In the genomic region with DNA sequence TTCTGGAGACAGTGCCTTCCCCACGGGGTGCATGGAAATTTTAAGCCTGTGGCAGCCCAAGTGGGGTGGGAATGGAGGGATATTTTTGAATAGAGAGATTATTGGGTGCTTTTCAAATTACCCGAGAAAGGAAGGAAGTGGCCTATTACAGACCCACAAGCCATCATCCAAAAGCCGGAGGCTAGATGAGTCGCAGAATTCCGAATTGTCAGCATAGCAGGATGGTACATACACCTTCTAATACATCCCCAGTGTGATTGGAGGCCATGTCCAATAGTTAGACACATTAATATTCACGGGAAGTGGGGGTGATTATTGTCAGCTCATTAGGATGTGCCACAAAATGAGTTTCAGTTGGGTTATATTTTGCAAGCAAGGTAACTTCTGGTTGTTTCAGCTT, we compare ENCODE assay signal across 33 cellular contexts.
"Had no signal": no experiment of that assay in that cellular context is flagged by ENCODE, and none has a peak within 500 bp of the region (broad histone marks: within the 10 kb centered on the region; RNA-seq: fewer than 3 reads in every experiment).

No MANE protein-coding gene starts in this region.

- H3K27me3 ChIP-seq: ascending aorta, cardiac muscle cell, SJSA1 had no signal

- H3K9me3 ChIP-seq: ascending aorta, SJSA1, SK-N-SH had no signal

- H3K4me2 ChIP-seq: SK-N-SH had no signal

- H3K9ac ChIP-seq: SK-N-SH had no signal

- ATAC-seq: activated CD4-positive, alpha-beta T cell treated with anti-CD3 and anti-CD28 coated beads for 36 hours; activated CD4-positive, CD25-positive, alpha-beta regulatory T cell treated with anti-CD3 and anti-CD28 coated beads, Interleukin-2, amount 50 U/mL, for 24 hours; activated CD8-positive, alpha-beta T cell treated with anti-CD3 and anti-CD28 coated beads, Interleukin-2, amount 10 ng/mL, durations not matched to agents 7 days and 5 days; Panc1; WTC11 had no signal

- H3K4me1 ChIP-seq: ascending aorta, SJSA1 had no signal

- H3K36me3 ChIP-seq: SJSA1 had no signal

- H3K9me3 Mint-ChIP-seq: activated naive CD4-positive, alpha-beta T cell treated with anti-CD3 and anti-CD28 coated beads, Interleukin-2, amount 50 U/mL, for 24 hours; activated naive CD8-positive, alpha-beta T cell treated with anti-CD3 and anti-CD28 coated beads, Interleukin-2, amount 10 ng/mL, durations not matched to agents 7 days and 5 days; activated T-helper 2 cell treated with anti-CD3 and anti-CD28 coated beads, Interferon-gamma antibody, Interleukin-2, Interleukin-4, amounts not matched to agents 10 μg/mL and 5 μg/mL and 100 μg/mL, durations not matched to agents 14 hours and 24 hours and 36 hours; central memory CD8-positive, alpha-beta T cell; T-helper 1 cell treated with Interleukin-12 subunit alpha and Interleukin-12 subunit beta and Interleukin-4 antibody, amounts not matched to agents 30 μg/mL and 1 μg/mL, for 36 hours; T-helper 2 cell treated with Interferon-gamma antibody and Interleukin-4, amounts not matched to agents 5 μg/mL and 100 μg/mL, for 36 hours had no signal

- H3K4me1 Mint-ChIP-seq: activated CD4-positive, alpha-beta T cell treated with anti-CD3 and anti-CD28 coated beads for 36 hours; activated CD4-positive, alpha-beta T cell treated with anti-CD3 and anti-CD28 coated beads, Interleukin-2, amount 10 ng/mL, durations not matched to agents 7 days and 5 days; activated naive CD4-positive, alpha-beta T cell treated with anti-CD3 and anti-CD28 coated beads, Interleukin-2, amount 50 U/mL, for 24 hours; activated naive CD8-positive, alpha-beta T cell treated with anti-CD3 and anti-CD28 coated beads, Interleukin-2, amount 10 ng/mL, durations not matched to agents 7 days and 5 days; central memory CD8-positive, alpha-beta T cell had no signal

- H3K27ac Mint-ChIP-seq: activated CD4-positive, alpha-beta T cell treated with anti-CD3 and anti-CD28 coated beads for 36 hours; activated CD4-positive, alpha-beta T cell treated with anti-CD3 and anti-CD28 coated beads, Interleukin-2, amount 10 ng/mL, durations not matched to agents 7 days and 5 days; activated CD8-positive, alpha-beta T cell treated with anti-CD3 and anti-CD28 coated beads, Interleukin-2, amount 10 ng/mL, durations not matched to agents 7 days and 5 days; activated naive CD4-positive, alpha-beta T cell treated with anti-CD3 and anti-CD28 coated beads, Interleukin-2, amount 50 U/mL, for 24 hours; activated naive CD8-positive, alpha-beta T cell treated with anti-CD3 and anti-CD28 coated beads, Interleukin-2, amount 10 ng/mL, durations not matched to agents 7 days and 5 days; activated T-cell treated with anti-CD3 and anti-CD28 coated beads, Interleukin-2, amount 50 U/mL, for 24 hours; activated T-helper 2 cell treated with anti-CD3 and anti-CD28 coated beads, Interferon-gamma antibody, Interleukin-2, Interleukin-4, amounts not matched to agents 10 μg/mL and 5 μg/mL and 100 μg/mL, durations not matched to agents 14 hours and 24 hours and 36 hours; T-helper 1 cell treated with Interleukin-12 subunit alpha and Interleukin-12 subunit beta and Interleukin-4 antibody, amounts not matched to agents 30 μg/mL and 1 μg/mL, for 36 hours; T-helper 2 cell treated with Interferon-gamma antibody and Interleukin-4, amounts not matched to agents 5 μg/mL and 100 μg/mL, for 36 hours; WTC11 had no signal

- DNase-seq: activated CD4-positive, alpha-beta T cell treated with anti-CD3 and anti-CD28 coated beads for 36 hours; activated CD4-positive, alpha-beta T cell treated with anti-CD3 and anti-CD28 coated beads, Interleukin-2, amount 10 ng/mL, durations not matched to agents 7 days and 5 days; activated CD4-positive, alpha-beta T cell treated with anti-CD3 and anti-CD28 coated beads, Interleukin-2, amount 50 U/mL, for 48 hours; activated CD8-positive, alpha-beta T cell treated with anti-CD3 and anti-CD28 coated beads, Interleukin-2, amount 10 ng/mL, durations not matched to agents 7 days and 5 days; activated gamma-delta T cell; activated naive CD4-positive, alpha-beta T cell treated with Interleukin-2 at 50 U/mL for 16 hours; activated naive CD8-positive, alpha-beta T cell treated with anti-CD3 and anti-CD28 coated beads, Interleukin-2, amount 10 ng/mL, durations not matched to agents 7 days and 5 days; activated T-cell treated with anti-CD3 and anti-CD28 coated beads, Interleukin-2, amount 50 U/mL, for 24 hours; amygdala; Kasumi-1; MM.1S; MV-4-11; NCI-H1092; NCI-H1436; NCI-H1694; NCI-H1930; NCI-H2081 treated with DMSO at 0.1 percent for 48 hours; NCI-H226; NCI-H524 treated with DMSO at 0.1 percent for 48 hours; RPMI8226; SHP77 treated with DMSO at 0.1 percent for 48 hours; SK-N-SH had no signal

- H3K27me3 Mint-ChIP-seq: activated CD4-positive, alpha-beta T cell treated with anti-CD3 and anti-CD28 coated beads for 36 hours; activated CD4-positive, alpha-beta T cell treated with anti-CD3 and anti-CD28 coated beads, Interleukin-2, amount 10 ng/mL, durations not matched to agents 7 days and 5 days; activated naive CD4-positive, alpha-beta T cell treated with anti-CD3 and anti-CD28 coated beads, Interleukin-2, amount 50 U/mL, for 24 hours; activated naive CD8-positive, alpha-beta T cell treated with anti-CD3 and anti-CD28 coated beads, Interleukin-2, amount 10 ng/mL, durations not matched to agents 7 days and 5 days; activated T-cell treated with anti-CD3 and anti-CD28 coated beads, Interleukin-2, amount 50 U/mL, for 24 hours; central memory CD8-positive, alpha-beta T cell had no signal

- H3K4me3 Mint-ChIP-seq: activated CD4-positive, alpha-beta T cell treated with anti-CD3 and anti-CD28 coated beads for 36 hours; activated CD4-positive, alpha-beta T cell treated with anti-CD3 and anti-CD28 coated beads, Interleukin-2, amount 10 ng/mL, durations not matched to agents 7 days and 5 days; activated CD8-positive, alpha-beta T cell treated with anti-CD3 and anti-CD28 coated beads, Interleukin-2, amount 10 ng/mL, durations not matched to agents 7 days and 5 days; activated naive CD4-positive, alpha-beta T cell treated with anti-CD3 and anti-CD28 coated beads, Interleukin-2, amount 50 U/mL, for 24 hours; activated naive CD8-positive, alpha-beta T cell treated with anti-CD3 and anti-CD28 coated beads, Interleukin-2, amount 10 ng/mL, durations not matched to agents 7 days and 5 days; activated T-cell treated with anti-CD3 and anti-CD28 coated beads, Interleukin-2, amount 50 U/mL, for 24 hours; central memory CD8-positive, alpha-beta T cell; T-helper 1 cell treated with Interleukin-12 subunit alpha and Interleukin-12 subunit beta and Interleukin-4 antibody, amounts not matched to agents 30 μg/mL and 1 μg/mL, for 36 hours; T-helper 2 cell treated with Interferon-gamma antibody and Interleukin-4, amounts not matched to agents 5 μg/mL and 100 μg/mL, for 36 hours; WTC11 had no signal

- H3K27ac ChIP-seq: ascending aorta, cardiac muscle cell, SJSA1 had no signal

- H3K4me3 ChIP-seq: ascending aorta, cardiac muscle cell, SJSA1 had no signal
